1 cellular context compared by ENCODE assay signal in genomic region chr5:176660860-176661641, GRCh38.
TF ChIP-seq lines count a peak whose summit lies in the region.

No MANE protein-coding gene starts in this region.

TF ChIP-seq in HepG2, 621 proteins besides CTCF, POLR2A, EP300 and RAD21 (continued from another document and continues in another):
- TF ChIP-seq, protein P1, sequence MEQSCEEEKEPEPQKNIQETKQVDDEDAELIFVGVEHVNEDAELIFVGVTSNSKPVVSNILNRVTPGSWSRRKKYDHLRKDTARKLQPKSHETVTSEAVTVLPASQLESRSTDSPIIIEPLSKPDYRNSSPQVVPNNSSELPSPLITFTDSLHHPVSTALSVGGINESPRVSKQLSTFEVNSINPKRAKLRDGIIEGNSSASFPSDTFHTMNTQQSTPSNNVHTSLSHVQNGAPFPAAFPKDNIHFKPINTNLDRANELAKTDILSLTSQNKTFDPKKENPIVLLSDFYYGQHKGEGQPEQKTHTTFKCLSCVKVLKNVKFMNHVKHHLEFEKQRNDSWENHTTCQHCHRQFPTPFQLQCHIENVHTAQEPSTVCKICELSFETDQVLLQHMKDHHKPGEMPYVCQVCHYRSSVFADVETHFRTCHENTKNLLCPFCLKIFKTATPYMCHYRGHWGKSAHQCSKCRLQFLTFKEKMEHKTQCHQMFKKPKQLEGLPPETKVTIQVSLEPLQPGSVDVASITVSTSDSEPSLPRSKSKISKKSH (CRISPR knock-in tag; IDR thresholded peaks at IDR 0.05; ENCODE audit: borderline replicate concordance): 0 out of 2 replicates have a peak, but pooled peaks have one; percentile 43
- peak; percentile 19; the same call in 1 of the 2 replicates for TF ChIP-seq ARID4A (CRISPR knock-in tag; IDR thresholded peaks at IDR 0.05; ENCODE audit: borderline replicate concordance)
- no peak for TF ChIP-seq CBX1 (IDR thresholded peaks at IDR 0.05; ENCODE audit: low read depth)
- TF ChIP-seq ELF1 (CRISPR knock-in tag; IDR thresholded peaks at IDR 0.05): 0 out of 2 replicates have a peak, but pooled peaks have one; percentile 24
- TF ChIP-seq ZSCAN12 (CRISPR knock-in tag; IDR thresholded peaks at IDR 0.05): no peak
- TF ChIP-seq, protein P2, sequence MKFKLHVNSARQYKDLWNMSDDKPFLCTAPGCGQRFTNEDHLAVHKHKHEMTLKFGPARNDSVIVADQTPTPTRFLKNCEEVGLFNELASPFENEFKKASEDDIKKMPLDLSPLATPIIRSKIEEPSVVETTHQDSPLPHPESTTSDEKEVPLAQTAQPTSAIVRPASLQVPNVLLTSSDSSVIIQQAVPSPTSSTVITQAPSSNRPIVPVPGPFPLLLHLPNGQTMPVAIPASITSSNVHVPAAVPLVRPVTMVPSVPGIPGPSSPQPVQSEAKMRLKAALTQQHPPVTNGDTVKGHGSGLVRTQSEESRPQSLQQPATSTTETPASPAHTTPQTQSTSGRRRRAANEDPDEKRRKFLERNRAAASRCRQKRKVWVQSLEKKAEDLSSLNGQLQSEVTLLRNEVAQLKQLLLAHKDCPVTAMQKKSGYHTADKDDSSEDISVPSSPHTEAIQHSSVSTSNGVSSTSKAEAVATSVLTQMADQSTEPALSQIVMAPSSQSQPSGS (CRISPR knock-in tag; IDR thresholded peaks at IDR 0.05): no peak
- TF ChIP-seq, protein P3, sequence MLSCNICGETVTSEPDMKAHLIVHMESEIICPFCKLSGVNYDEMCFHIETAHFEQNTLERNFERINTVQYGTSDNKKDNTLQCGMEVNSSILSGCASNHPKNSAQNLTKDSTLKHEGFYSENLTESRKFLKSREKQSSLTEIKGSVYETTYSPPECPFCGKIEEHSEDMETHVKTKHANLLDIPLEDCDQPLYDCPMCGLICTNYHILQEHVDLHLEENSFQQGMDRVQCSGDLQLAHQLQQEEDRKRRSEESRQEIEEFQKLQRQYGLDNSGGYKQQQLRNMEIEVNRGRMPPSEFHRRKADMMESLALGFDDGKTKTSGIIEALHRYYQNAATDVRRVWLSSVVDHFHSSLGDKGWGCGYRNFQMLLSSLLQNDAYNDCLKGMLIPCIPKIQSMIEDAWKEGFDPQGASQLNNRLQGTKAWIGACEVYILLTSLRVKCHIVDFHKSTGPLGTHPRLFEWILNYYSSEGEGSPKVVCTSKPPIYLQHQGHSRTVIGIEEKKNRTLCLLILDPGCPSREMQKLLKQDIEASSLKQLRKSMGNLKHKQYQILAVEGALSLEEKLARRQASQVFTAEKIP (CRISPR knock-in tag; IDR thresholded peaks at IDR 0.05; ENCODE audit: borderline replicate concordance): no peak
- TF ChIP-seq, protein P4, sequence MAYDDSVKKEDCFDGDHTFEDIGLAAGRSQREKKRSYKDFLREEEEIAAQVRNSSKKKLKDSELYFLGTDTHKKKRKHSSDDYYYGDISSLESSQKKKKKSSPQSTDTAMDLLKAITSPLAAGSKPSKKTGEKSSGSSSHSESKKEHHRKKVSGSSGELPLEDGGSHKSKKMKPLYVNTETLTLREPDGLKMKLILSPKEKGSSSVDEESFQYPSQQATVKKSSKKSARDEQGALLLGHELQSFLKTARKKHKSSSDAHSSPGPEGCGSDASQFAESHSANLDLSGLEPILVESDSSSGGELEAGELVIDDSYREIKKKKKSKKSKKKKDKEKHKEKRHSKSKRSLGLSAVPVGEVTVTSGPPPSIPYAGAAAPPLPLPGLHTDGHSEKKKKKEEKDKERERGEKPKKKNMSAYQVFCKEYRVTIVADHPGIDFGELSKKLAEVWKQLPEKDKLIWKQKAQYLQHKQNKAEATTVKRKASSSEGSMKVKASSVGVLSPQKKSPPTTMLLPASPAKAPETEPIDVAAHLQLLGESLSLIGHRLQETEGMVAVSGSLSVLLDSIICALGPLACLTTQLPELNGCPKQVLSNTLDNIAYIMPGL (CRISPR knock-in tag; IDR thresholded peaks at IDR 0.05; ENCODE audit: borderline replicate concordance in 1 of 2, low read depth in 1 of 2): peak; percentile 22 to 65; a peak in 2 of 4 replicates
- 0 out of 2 replicates have a peak, but pooled peaks have one; percentile 34 for TF ChIP-seq ATF7-NPFF (CRISPR knock-in tag; IDR thresholded peaks at IDR 0.05; ENCODE audit: low read depth)
- TF ChIP-seq CENPT (CRISPR knock-in tag; IDR thresholded peaks at IDR 0.05; ENCODE audit: low read depth): no peak
- peak; percentile 80; the same call in 1 of the 2 replicates for TF ChIP-seq MTF2 (CRISPR knock-in tag; IDR thresholded peaks at IDR 0.05; ENCODE audit: borderline replicate concordance)
- TF ChIP-seq ZEB1 (IDR thresholded peaks at IDR 0.05; ENCODE audit: insufficient replicate concordance, low read depth): no peak
- peak; percentile 71; the same call in 1 of the 2 replicates for TF ChIP-seq MIER2 (CRISPR knock-in tag; IDR thresholded peaks at IDR 0.05)
- TF ChIP-seq, protein P5, sequence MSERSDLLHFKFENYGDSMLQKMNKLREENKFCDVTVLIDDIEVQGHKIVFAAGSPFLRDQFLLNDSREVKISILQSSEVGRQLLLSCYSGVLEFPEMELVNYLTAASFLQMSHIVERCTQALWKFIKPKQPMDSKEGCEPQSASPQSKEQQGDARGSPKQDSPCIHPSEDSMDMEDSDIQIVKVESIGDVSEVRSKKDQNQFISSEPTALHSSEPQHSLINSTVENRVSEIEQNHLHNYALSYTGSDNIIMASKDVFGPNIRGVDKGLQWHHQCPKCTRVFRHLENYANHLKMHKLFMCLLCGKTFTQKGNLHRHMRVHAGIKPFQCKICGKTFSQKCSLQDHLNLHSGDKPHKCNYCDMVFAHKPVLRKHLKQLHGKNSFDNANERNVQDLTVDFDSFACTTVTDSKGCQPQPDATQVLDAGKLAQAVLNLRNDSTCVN (CRISPR knock-in tag; IDR thresholded peaks at IDR 0.05; ENCODE audit: borderline replicate concordance): no peak
- TF ChIP-seq RXRA (CRISPR knock-in tag; IDR thresholded peaks at IDR 0.05): peak; percentile 28; the same call in 1 of the 2 replicates
- TF ChIP-seq IRF9 (CRISPR knock-in tag; IDR thresholded peaks at IDR 0.05; ENCODE audit: borderline replicate concordance): no peak
- TF ChIP-seq RXRB (CRISPR knock-in tag; IDR thresholded peaks at IDR 0.05; ENCODE audit: borderline replicate concordance): no peak
- TF ChIP-seq MAFK (conservative IDR thresholded peaks at IDR 0.05 in 1 of 2, IDR thresholded peaks at IDR 0.05 in 1 of 2; ENCODE audit: low read length in 2 of 2): no peak
- no peak for TF ChIP-seq SMARCE1 (IDR thresholded peaks at IDR 0.05; ENCODE audit: borderline replicate concordance)
- TF ChIP-seq DRAP1 (CRISPR knock-in tag; IDR thresholded peaks at IDR 0.05): no peak
- no peak for TF ChIP-seq IKZF4 (CRISPR knock-in tag; IDR thresholded peaks at IDR 0.05; ENCODE audit: borderline replicate concordance, low read depth, not compliant biosample characterization)
- TF ChIP-seq ZNF776 (CRISPR knock-in tag; IDR thresholded peaks at IDR 0.05): no peak
- TF ChIP-seq, protein P6, sequence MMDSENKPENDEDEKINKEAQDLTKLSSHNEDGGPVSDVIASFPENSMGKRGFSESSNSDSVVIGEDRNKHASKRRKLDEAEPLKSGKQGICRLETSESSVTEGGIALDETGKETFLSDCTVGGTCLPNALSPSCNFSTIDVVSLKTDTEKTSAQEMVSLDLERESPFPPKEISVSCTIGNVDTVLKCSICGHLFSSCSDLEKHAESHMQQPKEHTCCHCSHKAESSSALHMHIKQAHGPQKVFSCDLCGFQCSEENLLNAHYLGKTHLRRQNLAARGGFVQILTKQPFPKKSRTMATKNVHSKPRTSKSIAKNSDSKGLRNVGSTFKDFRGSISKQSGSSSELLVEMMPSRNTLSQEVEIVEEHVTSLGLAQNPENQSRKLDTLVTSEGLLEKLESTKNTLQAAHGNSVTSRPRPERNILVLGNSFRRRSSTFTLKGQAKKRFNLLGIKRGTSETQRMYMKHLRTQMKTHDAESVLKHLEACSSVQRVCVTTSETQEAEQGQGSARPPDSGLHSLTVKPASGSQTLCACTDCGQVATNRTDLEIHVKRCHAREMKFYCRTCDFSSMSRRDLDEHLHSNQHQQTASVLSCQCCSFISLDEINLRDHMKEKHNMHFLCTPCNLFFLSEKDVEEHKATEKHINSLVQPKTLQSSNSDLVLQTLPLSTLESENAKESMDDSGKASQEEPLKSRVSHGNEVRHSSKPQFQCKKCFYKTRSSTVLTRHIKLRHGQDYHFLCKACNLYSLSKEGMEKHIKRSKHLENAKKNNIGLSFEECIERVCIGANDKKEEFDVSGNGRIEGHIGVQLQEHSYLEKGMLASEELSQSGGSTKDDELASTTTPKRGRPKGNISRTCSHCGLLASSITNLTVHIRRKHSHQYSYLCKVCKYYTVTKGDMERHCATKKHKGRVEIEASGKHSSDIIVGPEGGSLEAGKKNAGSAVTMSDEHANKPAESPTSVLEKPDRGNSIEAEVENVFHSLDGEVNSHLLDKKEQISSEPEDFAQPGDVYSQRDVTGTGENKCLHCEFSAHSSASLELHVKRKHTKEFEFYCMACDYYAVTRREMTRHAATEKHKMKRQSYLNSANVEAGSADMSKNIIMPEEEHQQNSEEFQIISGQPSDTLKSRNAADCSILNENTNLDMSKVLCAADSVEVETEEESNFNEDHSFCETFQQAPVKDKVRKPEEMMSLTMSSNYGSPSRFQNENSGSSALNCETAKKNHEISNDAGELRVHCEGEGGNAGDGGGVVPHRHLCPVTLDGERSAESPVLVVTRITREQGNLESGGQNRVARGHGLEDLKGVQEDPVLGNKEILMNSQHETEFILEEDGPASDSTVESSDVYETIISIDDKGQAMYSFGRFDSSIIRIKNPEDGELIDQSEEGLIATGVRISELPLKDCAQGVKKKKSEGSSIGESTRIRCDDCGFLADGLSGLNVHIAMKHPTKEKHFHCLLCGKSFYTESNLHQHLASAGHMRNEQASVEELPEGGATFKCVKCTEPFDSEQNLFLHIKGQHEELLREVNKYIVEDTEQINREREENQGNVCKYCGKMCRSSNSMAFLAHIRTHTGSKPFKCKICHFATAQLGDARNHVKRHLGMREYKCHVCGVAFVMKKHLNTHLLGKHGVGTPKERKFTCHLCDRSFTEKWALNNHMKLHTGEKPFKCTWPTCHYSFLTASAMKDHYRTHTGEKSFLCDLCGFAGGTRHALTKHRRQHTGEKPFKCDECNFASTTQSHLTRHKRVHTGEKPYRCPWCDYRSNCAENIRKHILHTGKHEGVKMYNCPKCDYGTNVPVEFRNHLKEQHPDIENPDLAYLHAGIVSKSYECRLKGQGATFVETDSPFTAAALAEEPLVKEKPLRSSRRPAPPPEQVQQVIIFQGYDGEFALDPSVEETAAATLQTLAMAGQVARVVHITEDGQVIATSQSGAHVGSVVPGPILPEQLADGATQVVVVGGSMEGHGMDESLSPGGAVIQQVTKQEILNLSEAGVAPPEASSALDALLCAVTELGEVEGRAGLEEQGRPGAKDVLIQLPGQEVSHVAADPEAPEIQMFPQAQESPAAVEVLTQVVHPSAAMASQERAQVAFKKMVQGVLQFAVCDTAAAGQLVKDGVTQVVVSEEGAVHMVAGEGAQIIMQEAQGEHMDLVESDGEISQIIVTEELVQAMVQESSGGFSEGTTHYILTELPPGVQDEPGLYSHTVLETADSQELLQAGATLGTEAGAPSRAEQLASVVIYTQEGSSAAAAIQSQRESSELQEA (CRISPR knock-in tag; IDR thresholded peaks at IDR 0.05; ENCODE audit: not compliant biosample characterization): no peak
- peak; percentile 18; the same call in 1 of the 2 replicates for TF ChIP-seq SP4 (CRISPR knock-in tag; IDR thresholded peaks at IDR 0.05)
- peak; percentile 46; the same call in 1 of the 2 replicates for TF ChIP-seq ZNF331 (CRISPR knock-in tag; IDR thresholded peaks at IDR 0.05)
- no peak for TF ChIP-seq GTF3A (CRISPR knock-in tag; conservative IDR thresholded peaks at IDR 0.05)
- no peak for TF ChIP-seq NKX3-1 (CRISPR knock-in tag; IDR thresholded peaks at IDR 0.05)
- TF ChIP-seq, protein P7, sequence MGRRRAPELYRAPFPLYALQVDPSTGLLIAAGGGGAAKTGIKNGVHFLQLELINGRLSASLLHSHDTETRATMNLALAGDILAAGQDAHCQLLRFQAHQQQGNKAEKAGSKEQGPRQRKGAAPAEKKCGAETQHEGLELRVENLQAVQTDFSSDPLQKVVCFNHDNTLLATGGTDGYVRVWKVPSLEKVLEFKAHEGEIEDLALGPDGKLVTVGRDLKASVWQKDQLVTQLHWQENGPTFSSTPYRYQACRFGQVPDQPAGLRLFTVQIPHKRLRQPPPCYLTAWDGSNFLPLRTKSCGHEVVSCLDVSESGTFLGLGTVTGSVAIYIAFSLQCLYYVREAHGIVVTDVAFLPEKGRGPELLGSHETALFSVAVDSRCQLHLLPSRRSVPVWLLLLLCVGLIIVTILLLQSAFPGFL (CRISPR knock-in tag; IDR thresholded peaks at IDR 0.05): no peak
